In genomic region chr19:8319807-8320520, GRCh38 we compare ENCODE assay signal across 8 cellular contexts. TPM values are rescaled to one million over a fixed set of nuclear protein-coding genes. Genes with fewer than 3 reads are reported as not detected.
DNase-seq lines count a peak whose midpoint lies in the region; ATAC-seq and TF ChIP-seq lines count a peak whose summit lies in the region.

No MANE protein-coding gene starts in this region.

- H3K27ac ChIP-seq in CD8-positive, alpha-beta T cell (ENCODE audit: low read depth, low read length): peak overlapping the region; percentile 90
- H3K27ac ChIP-seq in PC-9 (peak overlapping the region; percentile 55; the same call in 1 of the 2 replicates), osteoblast (ENCODE audit: low read depth, low read length) (peak overlapping the region; percentile 83)

- H3K9me3 Mint-ChIP-seq in CD8-positive, alpha-beta T cell: no peaks in the 10 kb centered on the region

- peaks cover 42% of the 10 kb centered on the region for H3K36me3 Mint-ChIP-seq in CD8-positive, alpha-beta T cell

- H3K79me2 ChIP-seq in PC-9 (ENCODE audit: low read depth): peaks cover 50% of the 10 kb centered on the region
- peaks cover 43% of the 10 kb centered on the region for H3K79me2 ChIP-seq in osteoblast (ENCODE audit: insufficient read depth, low read length)

- TF ChIP-seq CTCF in CD8-positive, alpha-beta T cell (IDR thresholded peaks at IDR 0.05): no peak
- TF ChIP-seq CTCF in PC-9 (conservative IDR thresholded peaks at IDR 0.05) (no peak), osteoblast (IDR thresholded peaks at IDR 0.05; ENCODE audit: extremely low read depth, low read depth, low read length) (no peak), GM20000 (IDR thresholded peaks at IDR 0.05; ENCODE audit: extremely low read depth, missing control alignments) (no peak), mucosa of descending colon (IDR thresholded peaks at IDR 0.05) (no peak)

- H3K27me3 ChIP-seq in CD8-positive, alpha-beta T cell (ENCODE audit: insufficient read depth, low read length): no peaks in the 10 kb centered on the region
- H3K27me3 ChIP-seq in PC-9 (ENCODE audit: insufficient read depth, low read depth) (no peaks in the 10 kb centered on the region), osteoblast (ENCODE audit: insufficient read depth, low read length) (no peaks in the 10 kb centered on the region)

- no peak for DNase-seq in CD8-positive, alpha-beta T cell
- no peak for DNase-seq in PC-9
- peak; percentile 17 for DNase-seq in epidermal melanocyte (ENCODE audit: insufficient read length, low spot score)
- DNase-seq in osteoblast (ENCODE audit: insufficient read length, low spot score, missing footprints): no peak
- DNase-seq in activated CD4-positive, CD25-positive, alpha-beta regulatory T cell (lab: John Stamatoyannopoulos, UW): no peak
- no peak for DNase-seq in GM20000 (ENCODE audit: low spot score)
- DNase-seq in mucosa of descending colon: no peak

- no peak for ATAC-seq in CD8-positive, alpha-beta T cell
- ATAC-seq in GM18907 (IDR thresholded peaks at IDR 0.05; ENCODE audit: unreplicated experiment) (no peak), mucosa of descending colon (no peak)

- peak overlapping the region; percentile 96 for H3K4me3 Mint-ChIP-seq in CD8-positive, alpha-beta T cell

- peaks cover 15% of the 10 kb centered on the region for H3K36me3 ChIP-seq in CD8-positive, alpha-beta T cell (ENCODE audit: insufficient read depth, low read length)
- H3K36me3 ChIP-seq in PC-9 (ENCODE audit: low read depth) (peaks cover 25% of the 10 kb centered on the region), osteoblast (ENCODE audit: insufficient read depth, low read length) (peaks cover 34% of the 10 kb centered on the region), mucosa of descending colon (ENCODE audit: low read depth) (no peaks in the 10 kb centered on the region)

- intact Hi-C loops in CD8-positive, alpha-beta T cell (cut with DNase I, micrococcal nuclease): loop anchor here (1.0 to 2.0 kb wide), 2 partner anchors 111 to 162 kb away; partner anchors contain the start of gene CERS4 (in 1 of the 2)
- intact Hi-C loops in PC-9 (cut with micrococcal nuclease; ENCODE audit: unreplicated experiment): no loop called here
- intact Hi-C loops in mucosa of descending colon (cut with DNase I, micrococcal nuclease): no loop called here

- peaks cover 26% of the 10 kb centered on the region for H3K4me1 ChIP-seq in CD8-positive, alpha-beta T cell (ENCODE audit: insufficient read depth, low read length)
- peaks cover 20% of the 10 kb centered on the region for H3K4me1 ChIP-seq in PC-9 (replicated peaks; ENCODE audit: insufficient read depth)
- H3K4me1 ChIP-seq in osteoblast (ENCODE audit: insufficient read depth, low read length): peaks cover 25% of the 10 kb centered on the region
- H3K4me1 ChIP-seq in mucosa of descending colon (ENCODE audit: low read depth): peaks cover 20% of the 10 kb centered on the region

- no peaks in the 10 kb centered on the region for H3K9me2 ChIP-seq in PC-9 (ENCODE audit: insufficient read depth)

- CTCF ChIA-PET in CD8-positive, alpha-beta T cell (lab: Charles Lee): interaction anchor here (0.6 to 3.6 kb wide), 6 partner anchors 8 to 67 kb away, joined by 3 to 19 read pairs (median 4); no protein-coding TSS in a partner anchor
- CTCF ChIA-PET in PC-9 (lab: Charles Lee): interaction anchor here (0.6 kb wide), 1 partner anchor 28 kb away, joined by 5 read pairs; no protein-coding TSS in a partner anchor

- H3K27me3 Mint-ChIP-seq in CD8-positive, alpha-beta T cell (ENCODE audit: low read depth): no peaks in the 10 kb centered on the region

- no peaks in the 10 kb centered on the region for H3K9me3 ChIP-seq in CD8-positive, alpha-beta T cell (ENCODE audit: low read length)
- H3K9me3 ChIP-seq in PC-9 (ENCODE audit: insufficient read depth, low read depth) (no peaks in the 10 kb centered on the region), osteoblast (ENCODE audit: low read depth, low read length) (no peaks in the 10 kb centered on the region), mucosa of descending colon (no peaks in the 10 kb centered on the region)

- H3K27ac Mint-ChIP-seq in CD8-positive, alpha-beta T cell: peak overlapping the region; percentile 97

- H3K4me1 Mint-ChIP-seq in CD8-positive, alpha-beta T cell (ENCODE audit: low read depth): peaks cover 37% of the 10 kb centered on the region

- no peak overlapping the region for H3K4me3 ChIP-seq in CD8-positive, alpha-beta T cell (ENCODE audit: low read depth, low read length)
- H3K4me3 ChIP-seq in PC-9 (peak overlapping the region; percentile 92), osteoblast (ENCODE audit: insufficient read depth, low read length) (peak overlapping the region; percentile 96), mucosa of descending colon (no peak overlapping the region)

- H3K4me2 ChIP-seq in PC-9 (peak overlapping the region; percentile 92), osteoblast (ENCODE audit: insufficient read depth, low read length) (peak overlapping the region; percentile 97)

- peaks cover 24% of the 10 kb centered on the region for H4K20me1 ChIP-seq in PC-9 (ENCODE audit: insufficient read depth)
- peaks cover 29% of the 10 kb centered on the region for H4K20me1 ChIP-seq in osteoblast (ENCODE audit: insufficient read depth, low read length)

- POLR2A ChIA-PET in CD8-positive, alpha-beta T cell (lab: Charles Lee): interaction anchor here (1.3 to 2.0 kb wide), 4 partner anchors 9 to 111 kb away, joined by 3 to 6 read pairs (median 3); partner anchors contain the start of gene CERS4
- POLR2A ChIA-PET in PC-9 (lab: Charles Lee; ENCODE audit: unreplicated experiment): interaction anchor here (0.7 kb wide), 1 partner anchor 91 kb away, joined by 4 read pairs; no protein-coding TSS in a partner anchor

- H2AFZ ChIP-seq in PC-9 (no peak overlapping the region), osteoblast (ENCODE audit: low read length) (peak overlapping the region; percentile 85)

- H3F3A ChIP-seq in PC-9 (ENCODE audit: insufficient read depth, low read depth): peaks cover 39% of the 10 kb centered on the region; the same call in 1 of the 2 replicates

- BruUV-seq in PC-9 (replicated peaks; lab: Mats Ljungman, UMichigan): no TSS peak

RNA-seq across cellular contexts. Expression of gene NDUFA7, which starts 1.2 kb away (rescaled TPM):
- 10 to 100 TPM; 19.8 to 28.9 TPM for total RNA-seq in CD8-positive, alpha-beta T cell
- total RNA-seq in PC-9 (2021) (49.8 and 61.7 TPM in 2 replicates), osteoblast (9.0 and 18.3 TPM in 2 replicates), mucosa of descending colon (10 to 100 TPM; 35.3 to 65.9 (median 35.5) TPM)

RNA-seq across cellular contexts. Expression of gene RPS28, which starts 1.3 kb away (rescaled TPM):
- 1,000 to 10,000 TPM; 3,224 to 3,257 TPM for total RNA-seq in CD8-positive, alpha-beta T cell
- 1,283 and 1,512 TPM in 2 replicates for total RNA-seq in PC-9 (2021)
- 177 and 180 TPM in 2 replicates for total RNA-seq in osteoblast
- 1,000 to 10,000 TPM; 1,101 to 1,558 (median 1,449) TPM for total RNA-seq in mucosa of descending colon

RNA-seq across cellular contexts. Expression of gene CD320, which starts 11.8 kb away (rescaled TPM):
- total RNA-seq in CD8-positive, alpha-beta T cell: 10 to 100 TPM; 15.7 to 19.1 TPM
- total RNA-seq in PC-9 (2021) (42.9 and 52.8 TPM in 2 replicates), osteoblast (18.6 and 22.8 TPM in 2 replicates), mucosa of descending colon (10 to 100 TPM; 33.2 to 45.8 (median 41.7) TPM)

RNA-seq across cellular contexts. Expression of gene KANK3, which starts 23.1 kb away (rescaled TPM):
- total RNA-seq in CD8-positive, alpha-beta T cell: 1 to 10 TPM in 1 of 2 experiments, under 1 TPM in 1; 0.78 to 1.4 TPM
- total RNA-seq in PC-9 (2021) (0.37 and 1.6 TPM in 2 replicates), osteoblast (0.59 TPM in 1 of 2 replicates, not detected in the other), mucosa of descending colon (10 to 100 TPM in 1 of 3 donors, 1 to 10 TPM in 2; 2.0 to 10.1 (median 3.3) TPM)

RNA-seq across cellular contexts. Expression of gene ANGPTL4, which starts 44.0 kb away (rescaled TPM):
- not detected for total RNA-seq in CD8-positive, alpha-beta T cell
- total RNA-seq in PC-9 (2021) (0.30 TPM in 1 of 2 replicates, not detected in the other), osteoblast (1.1 and 1.2 TPM in 2 replicates), mucosa of descending colon (1 to 10 TPM; 2.8 to 9.5 (median 2.9) TPM)

Comparison
In these comparisons a context has a peak if more than half of its experiments do, and no peak if none do; other contexts are left out.
1. H3K4me3 ChIP-seq: peak in PC-9 (single experiment) and osteoblast (single experiment); none in CD8-positive, alpha-beta T cell (single experiment) and mucosa of descending colon (single experiment).
2. intact Hi-C loops: an anchor here in CD8-positive, alpha-beta T cell (1.0 to 2.0 kb wide); none called in PC-9 and mucosa of descending colon.
3. Peak in every context shown above with its lines, with median percentiles within 50 percentile points of each other: H3K27ac ChIP-seq.